In the genomic region with DNA sequence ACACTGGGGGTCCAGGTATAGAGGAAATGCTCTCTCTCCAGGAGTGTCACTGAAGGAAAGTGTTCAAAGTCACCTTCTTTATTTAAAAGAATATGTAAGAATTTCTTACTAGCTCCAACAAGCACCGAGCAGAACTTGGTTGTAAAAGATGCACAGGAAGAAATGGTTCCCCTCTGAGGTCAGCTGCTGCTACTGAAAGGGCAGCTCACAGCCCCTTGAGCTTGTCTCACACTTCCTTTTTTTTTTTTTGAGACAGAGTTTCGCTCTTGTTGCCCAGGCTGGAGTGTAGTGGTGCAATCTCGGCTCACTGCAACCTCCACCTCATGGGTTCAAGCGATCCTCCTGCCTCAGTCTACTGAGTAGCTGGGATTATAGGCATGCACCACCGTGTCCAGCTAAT, we compare ENCODE assay signal across 17 cellular contexts.
DNase-seq lines count a peak whose midpoint lies in the region; ATAC-seq and TF ChIP-seq lines count a peak whose summit lies in the region.
"Had no signal": no experiment of that assay in that cellular context is flagged by ENCODE, and none has a peak within 500 bp of the region (broad histone marks: within the 10 kb centered on the region; RNA-seq: fewer than 3 reads in every experiment).

No MANE protein-coding gene starts in this region.

- H3K36me3 ChIP-seq in BLaER1 (peaks cover 99% of the 10 kb centered on the region), body of pancreas (replicated peaks in 1 of 2; ENCODE audit: insufficient read depth in 1 of 2, low read depth in 2 of 2) (peaks cover 0 to 21% of the 10 kb centered on the region in 2 donors), SJCRH30 (peaks cover 19% of the 10 kb centered on the region)
- H3K36me3 ChIP-seq: prostate gland had no signal

- H3K9ac ChIP-seq in BLaER1 = no peak overlapping the region

- H3K4me3 ChIP-seq in BLaER1 = no peak overlapping the region
- no peak overlapping the region for H3K4me3 ChIP-seq in NB4 (ENCODE audit: low read depth, low read length)
- no peak overlapping the region for H3K4me3 ChIP-seq in body of pancreas
- H3K4me3 ChIP-seq in SJCRH30 = no peak overlapping the region
- H3K4me3 ChIP-seq: left ventricle myocardium inferior, prostate gland, vagina had no signal

- TF ChIP-seq CTCF in GM13976 (IDR thresholded peaks at IDR 0.05; ENCODE audit: borderline replicate concordance, control extremely low read depth, extremely low read depth, insufficient read depth, missing control alignments) (no peak), NB4 (IDR thresholded peaks at IDR 0.05; ENCODE audit: low read depth, low read length) (no peak), body of pancreas (IDR thresholded peaks at IDR 0.05) (no peak)

- H3K4me1 ChIP-seq in BLaER1 (peaks cover 47% of the 10 kb centered on the region), body of pancreas (peaks cover 48% of the 10 kb centered on the region), SJCRH30 (peaks cover 46% of the 10 kb centered on the region)
- H3K4me1 ChIP-seq: prostate gland had no signal

- no peaks in the 10 kb centered on the region for H3K9me3 ChIP-seq in BLaER1
- no peaks in the 10 kb centered on the region for H3K9me3 ChIP-seq in body of pancreas
- no peaks in the 10 kb centered on the region for H3K9me3 ChIP-seq in SJCRH30 (replicated peaks)
- H3K9me3 ChIP-seq: left ventricle myocardium inferior, prostate gland, vagina had no signal

- H3K4me3 Mint-ChIP-seq in effector memory CD8-positive, alpha-beta T cell = no peak overlapping the region
- H3K4me3 Mint-ChIP-seq: stimulated activated naive CD8-positive, alpha-beta T cell treated with anti-CD3 and anti-CD28 coated beads, Interleukin-15, amount 100 ng/mL, for 72 hours had no signal

- no peak for TF ChIP-seq POLR2A in NB4 (IDR thresholded peaks at IDR 0.05; ENCODE audit: extremely low read depth, insufficient read length)
- TF ChIP-seq POLR2A in body of pancreas (IDR thresholded peaks at IDR 0.05) = no peak

- no peaks in the 10 kb centered on the region for H3K9me3 Mint-ChIP-seq in effector memory CD8-positive, alpha-beta T cell
- H3K9me3 Mint-ChIP-seq: stimulated activated naive CD8-positive, alpha-beta T cell treated with anti-CD3 and anti-CD28 coated beads, Interleukin-15, amount 100 ng/mL, for 72 hours had no signal

- DNase-seq in GM13976 (ENCODE audit: low spot score) = peak; percentile 63
- peak; percentile 86 for DNase-seq in NB4 (ENCODE audit: low read depth)
- no peak for DNase-seq in effector memory CD8-positive, alpha-beta T cell
- DNase-seq in body of pancreas = no peak
- DNase-seq in HuH-7.5 (ENCODE audit: low spot score) = no peak
- DNase-seq in SJCRH30 = no peak
- no peak for DNase-seq in activated CD8-positive, alpha-beta memory T cell treated with anti-CD3 and anti-CD28 coated beads, Interleukin-2, amount 50 U/mL, for 48 hours
- DNase-seq: activated CD4-positive, alpha-beta T cell treated with anti-CD3 and anti-CD28 coated beads, Interleukin-2, amount 50 U/mL, for 1 hour; caudate nucleus; left ventricle myocardium inferior; NCI-H82; SHP77; stimulated activated naive CD8-positive, alpha-beta T cell treated with anti-CD3 and anti-CD28 coated beads, Interleukin-15, amount 100 ng/mL, for 72 hours; T1000 had no signal

- H3K27me3 ChIP-seq in BLaER1 = no peaks in the 10 kb centered on the region
- H3K27me3 ChIP-seq in body of pancreas = no peaks in the 10 kb centered on the region
- H3K27me3 ChIP-seq in SJCRH30 = no peaks in the 10 kb centered on the region
- H3K27me3 ChIP-seq: vagina had no signal

- peaks cover 75% of the 10 kb centered on the region for H4K20me1 ChIP-seq in BLaER1

- peaks cover 77% of the 10 kb centered on the region for H3K36me3 Mint-ChIP-seq in effector memory CD8-positive, alpha-beta T cell (ENCODE audit: insufficient read depth)

- peak overlapping the region; percentile 95 to 96 for H3K27ac Mint-ChIP-seq in effector memory CD8-positive, alpha-beta T cell

- intact Hi-C loops in body of pancreas (cut with DNase I) = loop anchor here (10.0 kb wide), 1 partner anchor 112 kb away; no protein-coding TSS in a partner anchor

- no peaks in the 10 kb centered on the region for H3K27me3 Mint-ChIP-seq in effector memory CD8-positive, alpha-beta T cell
- H3K27me3 Mint-ChIP-seq: stimulated activated naive CD8-positive, alpha-beta T cell treated with anti-CD3 and anti-CD28 coated beads, Interleukin-15, amount 100 ng/mL, for 72 hours had no signal

- H3K4me1 Mint-ChIP-seq in effector memory CD8-positive, alpha-beta T cell (ENCODE audit: low read depth in 2 of 2) = peaks cover 39 to 50% of the 10 kb centered on the region in 2 donors

- in situ Hi-C loops in GM13976 (cut with MboI; ENCODE audit: low sequenced_read_pairs, unreplicated experiment) = no loop called here

- 0 out of 2 replicates have a peak overlapping the region, but pooled peaks have one; percentile 12 for H3K27ac ChIP-seq in BLaER1
- peak overlapping the region in 1 of 4 donors; percentile 27 for H3K27ac ChIP-seq in body of pancreas
- no peak overlapping the region for H3K27ac ChIP-seq in SJCRH30
- H3K27ac ChIP-seq: prostate gland, vagina had no signal

- H3K4me2 ChIP-seq in BLaER1 = 0 out of 2 replicates have a peak overlapping the region, but pooled peaks have one; percentile 4

- WGBS in body of pancreas, 2 donors = 85 to 88% methylated on average over 5 of the region's 5 CpGs

- no peak for ATAC-seq in effector memory CD8-positive, alpha-beta T cell (replicated peaks)
- no peak for ATAC-seq in body of pancreas
- ATAC-seq: stimulated activated naive CD8-positive, alpha-beta T cell treated with anti-CD3 and anti-CD28 coated beads, Interleukin-15, amount 100 ng/mL, for 72 hours had no signal

Comparison
In these comparisons a context has a peak if more than half of its experiments do, and no peak if none do; other contexts are left out.
1. DNase-seq: peak in GM13976 (single experiment) and NB4 (single experiment); none in effector memory CD8-positive, alpha-beta T cell (0 of 3), body of pancreas (0 of 4), HuH-7.5 (single experiment), SJCRH30 (0 of 2) and activated CD8-positive, alpha-beta memory T cell treated with anti-CD3 and anti-CD28 coated beads, Interleukin-2, amount 50 U/mL, for 48 hours (single experiment).